8 cellular contexts compared by ENCODE assay signal in the genomic region with DNA sequence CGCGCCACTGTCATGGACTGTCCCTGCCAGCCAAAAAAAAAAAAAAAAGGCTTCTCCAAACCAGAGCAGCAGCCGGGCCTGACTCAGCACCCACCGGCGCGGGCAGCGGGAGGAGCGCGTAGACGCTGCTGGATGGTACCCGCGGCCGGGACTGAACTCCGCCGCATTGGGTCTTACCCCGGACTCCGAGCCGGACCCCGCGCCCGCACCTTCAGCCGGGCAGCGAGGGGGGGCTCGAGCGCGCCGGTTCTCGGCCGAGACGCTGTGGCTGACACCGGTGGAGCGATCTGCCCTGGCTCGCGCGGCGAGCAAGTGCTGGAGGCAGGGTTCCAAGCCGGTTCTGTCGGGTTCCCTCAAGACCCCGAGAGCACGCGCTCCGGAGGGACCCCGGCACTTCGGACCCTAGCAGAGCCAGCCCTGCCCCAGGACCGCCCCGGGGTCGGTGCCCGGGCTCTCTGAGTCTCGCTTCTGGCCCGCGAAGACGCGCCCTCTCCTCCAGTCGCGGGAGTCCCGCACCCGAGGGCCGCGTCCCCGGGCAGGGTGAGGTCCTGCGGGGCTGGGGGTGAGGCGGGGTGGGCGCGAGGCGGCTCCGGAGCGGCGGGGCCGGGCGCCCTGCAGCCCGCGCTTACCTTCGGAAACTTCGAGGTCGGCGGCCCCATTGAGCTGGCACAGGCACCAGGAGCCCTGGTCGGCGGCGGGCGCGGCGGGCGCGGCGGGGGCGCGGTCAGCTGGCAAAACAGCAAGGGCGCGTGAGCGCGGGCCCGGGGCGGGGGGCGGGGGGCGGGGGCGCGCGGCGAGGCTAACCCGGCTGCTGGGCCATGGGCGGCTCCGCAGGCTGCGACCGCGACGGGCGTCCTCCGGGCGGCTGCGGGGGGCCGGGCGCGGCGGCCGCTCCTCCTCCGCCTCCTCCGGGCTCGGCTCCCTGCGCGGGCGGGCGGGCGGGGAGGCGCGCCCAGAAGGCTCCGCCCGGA. TPM values are rescaled to one million over a fixed set of nuclear protein-coding genes. Genes with fewer than 3 reads are reported as not detected.
A peak's percentile ranks its signal among the peaks of the same experiment; 100 is the strongest.
DNase-seq lines count a peak whose midpoint lies in the region; ATAC-seq and TF ChIP-seq lines count a peak whose summit lies in the region.

No MANE protein-coding gene starts in this region.

- peaks cover 37% of the 10 kb centered on the region for H3K27me3 Mint-ChIP-seq in glutamatergic neuron (ENCODE audit: unreplicated experiment)

- H3K9me3 Mint-ChIP-seq in glutamatergic neuron (ENCODE audit: unreplicated experiment) = peaks cover 4% of the 10 kb centered on the region

- H3K4me1 Mint-ChIP-seq in glutamatergic neuron (ENCODE audit: low read depth, unreplicated experiment) = peaks cover 7% of the 10 kb centered on the region

- no peak for TF ChIP-seq CTCF in glutamatergic neuron (IDR thresholded peaks at IDR 0.05; ENCODE audit: partially characterized antibody, unreplicated experiment)
- TF ChIP-seq CTCF in prostate gland (IDR thresholded peaks at IDR 0.05) = no peak

- no peaks in the 10 kb centered on the region for H3K27me3 ChIP-seq in prostate gland (replicated peaks; ENCODE audit: insufficient read depth)

- ATAC-seq in GM18498 (IDR thresholded peaks at IDR 0.05; ENCODE audit: unreplicated experiment) = no peak

- under 1% methylated on average over 94 of the region's 127 CpGs for WGBS in prostate gland

- intact Hi-C loops in prostate gland (cut with DNase I) = no loop called here

- no peaks in the 10 kb centered on the region for H3K9me3 ChIP-seq in prostate gland

- no peaks in the 10 kb centered on the region for H3K36me3 ChIP-seq in prostate gland

- peak overlapping the region; percentile 42 for H3K4me3 Mint-ChIP-seq in glutamatergic neuron (ENCODE audit: unreplicated experiment)

- H3K27ac Mint-ChIP-seq in glutamatergic neuron (ENCODE audit: unreplicated experiment) = no peak overlapping the region

- peaks cover 5% of the 10 kb centered on the region for H3K4me1 ChIP-seq in prostate gland (replicated peaks)

- TF ChIP-seq POLR2A in prostate gland (IDR thresholded peaks at IDR 0.05) = no peak

- H3K36me3 Mint-ChIP-seq in glutamatergic neuron (ENCODE audit: unreplicated experiment) = peaks cover 6% of the 10 kb centered on the region

- DNase-seq in Daoy (ENCODE audit: low read depth) (peak; percentile 50), RPMI7951 (ENCODE audit: low read depth) (peak; percentile 39), glutamatergic neuron (peak; percentile 40), prostate gland (ENCODE audit: low spot score) (no peak), NCI-H2107 (lab: John Stamatoyannopoulos, UW) (no peak), NOMO-1 treated with dmso at 0.1 percent for 144 hours (lab: John Stamatoyannopoulos, UW; ENCODE audit: unreplicated experiment) (no peak), NCI-H1105 (lab: John Stamatoyannopoulos, UW) (no peak)

- no peak overlapping the region for H3K27ac ChIP-seq in prostate gland

- peak overlapping the region; percentile 32 to 39 for H3K4me3 ChIP-seq in prostate gland

RNA-seq across cellular contexts. Expression of a gene that starts 11.8 kb away (rescaled TPM):
- total RNA-seq in Daoy (2014; rRNA removed; shearing (Covaris generic)) = 5.8 and 6.7 TPM in 2 replicates
- total RNA-seq in RPMI7951 (2014; rRNA removed; shearing (Covaris generic)) = 11.7 TPM in 2 replicates
- total RNA-seq in glutamatergic neuron (ENCODE audit: unreplicated experiment) = 15.5 TPM
- total RNA-seq in prostate gland = 10 to 100 TPM; 52.7 to 69.5 TPM

Comparison
In these comparisons a context has a peak if more than half of its experiments do, and no peak if none do; other contexts are left out.
1. DNase-seq: peak in Daoy (single experiment), RPMI7951 (single experiment) and glutamatergic neuron (single experiment); none in prostate gland (single experiment), NCI-H2107 (single experiment), NOMO-1 treated with dmso at 0.1 percent for 144 hours (single experiment) and NCI-H1105 (single experiment).